In the genomic region with DNA sequence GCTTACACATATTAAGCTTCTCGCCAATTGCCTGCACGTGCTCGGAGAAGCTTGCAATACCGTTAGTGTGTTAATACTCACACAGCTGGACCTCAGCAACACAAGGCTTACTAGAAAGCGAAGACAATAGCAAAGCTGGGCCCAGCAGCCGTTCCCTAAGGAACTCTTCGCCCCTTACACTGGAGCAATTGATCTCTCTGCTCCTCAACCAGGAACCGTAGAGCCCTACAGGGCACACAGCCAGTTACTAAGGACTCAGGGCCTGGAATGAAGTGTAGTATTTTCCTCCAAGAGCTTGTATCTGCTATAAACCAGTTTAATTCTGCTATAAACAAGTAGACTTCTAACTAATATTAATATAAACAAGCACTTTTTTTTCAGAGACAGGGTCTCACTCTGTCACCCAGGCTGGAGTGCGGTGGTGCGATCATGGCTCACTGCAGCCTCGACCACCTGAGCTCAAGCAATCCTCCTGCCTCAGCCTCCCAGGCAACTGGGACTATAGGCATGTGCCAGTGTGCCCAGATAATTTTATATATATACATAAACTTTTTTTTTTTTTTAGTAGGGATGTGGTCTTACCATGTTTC, we compare ENCODE assay signal across 21 cellular contexts.
"Had no signal": no experiment of that assay in that cellular context is flagged by ENCODE, and none has a peak within 500 bp of the region (broad histone marks: within the 10 kb centered on the region; RNA-seq: fewer than 3 reads in every experiment).

No MANE protein-coding gene starts in this region.

- H3K4me3 Mint-ChIP-seq: memory B cell; naive thymus-derived CD8-positive, alpha-beta T cell; nephron progenitor cell; stimulated activated effector memory CD8-positive, alpha-beta T cell treated with anti-CD3 and anti-CD28 coated beads, Interleukin-12 subunit alpha, Interleukin-12 subunit beta, amount 100 ng/mL, for 72 hours had no signal

- H3K27ac Mint-ChIP-seq: memory B cell; nephron progenitor cell; progenitor cell of endocrine pancreas; stimulated activated effector memory CD8-positive, alpha-beta T cell treated with anti-CD3 and anti-CD28 coated beads, Interleukin-12 subunit alpha, Interleukin-12 subunit beta, amount 100 ng/mL, for 72 hours had no signal

- H3K4me1 ChIP-seq: gastrocnemius medialis, lower lobe of right lung, pancreas, vagina had no signal

- H3K4me1 Mint-ChIP-seq: memory B cell; stimulated activated effector memory CD8-positive, alpha-beta T cell treated with anti-CD3 and anti-CD28 coated beads, Interleukin-12 subunit alpha, Interleukin-12 subunit beta, amount 100 ng/mL, for 72 hours had no signal

- H3K36me3 ChIP-seq: gastrocnemius medialis, lower lobe of right lung, pancreas, stomach, thyroid gland, vagina had no signal

- H3K4me3 ChIP-seq: dorsolateral prefrontal cortex, gastrocnemius medialis, lower lobe of right lung, pancreas, stomach, thyroid gland, vagina had no signal

- H3K9me3 ChIP-seq: gastrocnemius medialis, lower lobe of right lung, pancreas, stomach, thyroid gland, vagina had no signal

- H3K27ac ChIP-seq: dorsolateral prefrontal cortex, gastrocnemius medialis, lower lobe of right lung, pancreas, stomach, thyroid gland, vagina had no signal

- H3K9me3 Mint-ChIP-seq: memory B cell; naive thymus-derived CD8-positive, alpha-beta T cell; nephron progenitor cell; stimulated activated effector memory CD8-positive, alpha-beta T cell treated with anti-CD3 and anti-CD28 coated beads, Interleukin-12 subunit alpha, Interleukin-12 subunit beta, amount 100 ng/mL, for 72 hours had no signal

- H3K27me3 ChIP-seq: pancreas, thyroid gland, vagina had no signal

- DNase-seq: dorsolateral prefrontal cortex; effector CD4-positive, alpha-beta T cell; foreskin fibroblast; gastrocnemius medialis; left ventricle myocardium superior; lower lobe of right lung; naive thymus-derived CD8-positive, alpha-beta T cell; nephron progenitor cell; occipital lobe; pancreas; stimulated activated CD4-positive, alpha-beta T cell treated with anti-CD3 and anti-CD28 coated beads, Interleukin-2, amount 100 ng/mL, for 24 hours; stimulated activated CD4-positive, alpha-beta T cell treated with anti-CD3 and anti-CD28 coated beads, Interleukin-4, amount 100 ng/mL, for 24 hours; stimulated activated naive CD4-positive, alpha-beta T cell treated with Interleukin-2 at 50 U/mL for 16 hours; stomach; trophoblast cell had no signal

- H3K36me3 Mint-ChIP-seq: memory B cell; naive thymus-derived CD8-positive, alpha-beta T cell had no signal

- ATAC-seq: gastrocnemius medialis; left ventricle myocardium superior; lower lobe of right lung; naive thymus-derived CD8-positive, alpha-beta T cell; pancreas; sciatic nerve; stimulated activated effector memory CD8-positive, alpha-beta T cell treated with anti-CD3 and anti-CD28 coated beads, Interleukin-12 subunit alpha, Interleukin-12 subunit beta, amount 100 ng/mL, for 72 hours had no signal
